ENCODE assay signal across 8 cellular contexts in genomic region chr1:155322571-155322952, GRCh38.
DNase-seq lines count a peak whose midpoint lies in the region; ATAC-seq, FAIRE-seq and TF ChIP-seq lines count a peak whose summit lies in the region.

No MANE protein-coding gene starts in this region.

- no peak overlapping the region for H3K27ac Mint-ChIP-seq in stimulated activated naive CD8-positive, alpha-beta T cell treated with anti-CD3 and anti-CD28 coated beads, Interleukin-15, amount 100 ng/mL, for 72 hours

- H3K4me3 ChIP-seq in KMS-11 (IDR thresholded peaks at IDR 0.05; ENCODE audit: insufficient read depth, low read depth, low read length): peak overlapping the region; percentile 16
- H3K4me3 ChIP-seq in astrocyte of the spinal cord (ENCODE audit: low read depth, low read length): peak overlapping the region; percentile 76

- no peak overlapping the region for H3K27ac ChIP-seq in KMS-11

- peak overlapping the region; percentile 85 for H3K4me2 ChIP-seq in KMS-11

- no peaks in the 10 kb centered on the region for H3K27me3 Mint-ChIP-seq in stimulated activated naive CD8-positive, alpha-beta T cell treated with anti-CD3 and anti-CD28 coated beads, Interleukin-15, amount 100 ng/mL, for 72 hours

- no peaks in the 10 kb centered on the region for H3K9me3 Mint-ChIP-seq in stimulated activated naive CD8-positive, alpha-beta T cell treated with anti-CD3 and anti-CD28 coated beads, Interleukin-15, amount 100 ng/mL, for 72 hours

- in situ Hi-C loops in astrocyte of the spinal cord (cut with HindIII; ENCODE audit: low sequenced_read_pairs): no loop called here

- peaks cover 63% of the 10 kb centered on the region for H3K4me1 Mint-ChIP-seq in stimulated activated naive CD8-positive, alpha-beta T cell treated with anti-CD3 and anti-CD28 coated beads, Interleukin-15, amount 100 ng/mL, for 72 hours

- no peaks in the 10 kb centered on the region for H3K36me3 ChIP-seq in KMS-11 (ENCODE audit: insufficient read depth)

- peak; percentile 54 for DNase-seq in D721Med (ENCODE audit: insufficient read length, low spot score)
- peak; percentile 29 for DNase-seq in astrocyte of the spinal cord (ENCODE audit: low read depth, low spot score)
- DNase-seq in kidney glomerular epithelial cell (lab: John Stamatoyannopoulos, UW): peak; percentile 15
- peak in 1 of 2 donors; percentile 42 for DNase-seq in stimulated activated naive CD8-positive, alpha-beta T cell treated with anti-CD3 and anti-CD28 coated beads, Interleukin-15, amount 100 ng/mL, for 72 hours
- DNase-seq in activated effector memory CD4-positive, alpha-beta T cell treated with Interleukin-2 at 50 U/mL for 16 hours: no peak

- H2AFZ ChIP-seq in KMS-11 (ENCODE audit: low read depth): no peak overlapping the region

- peaks cover 20% of the 10 kb centered on the region for H3K4me1 ChIP-seq in KMS-11 (ENCODE audit: low read depth, poor library complexity, severe bottlenecking)

- H4K20me1 ChIP-seq in KMS-11 (ENCODE audit: insufficient read depth): no peaks in the 10 kb centered on the region

- H3K27me3 ChIP-seq in KMS-11 (ENCODE audit: insufficient read depth, low read depth): no peaks in the 10 kb centered on the region

- TF ChIP-seq CTCF in D721Med (IDR thresholded peaks at IDR 0.05; ENCODE audit: insufficient read depth, missing control alignments) (no peak), KMS-11 (conservative IDR thresholded peaks at IDR 0.05; ENCODE audit: low read depth, low read length) (no peak), astrocyte of the spinal cord (IDR thresholded peaks at IDR 0.05; ENCODE audit: low read depth, low read length) (no peak)

- H3K4me3 Mint-ChIP-seq in stimulated activated naive CD8-positive, alpha-beta T cell treated with anti-CD3 and anti-CD28 coated beads, Interleukin-15, amount 100 ng/mL, for 72 hours: peak overlapping the region; percentile 73 to 90

- ATAC-seq in stimulated activated naive CD8-positive, alpha-beta T cell treated with anti-CD3 and anti-CD28 coated beads, Interleukin-15, amount 100 ng/mL, for 72 hours: no peak
- ATAC-seq in HG02852 (IDR thresholded peaks at IDR 0.05; ENCODE audit: unreplicated experiment) (no peak), HG03196 (IDR thresholded peaks at IDR 0.05; ENCODE audit: unreplicated experiment) (no peak)

- H3K79me2 ChIP-seq in KMS-11 (ENCODE audit: insufficient read depth, low read depth): no peaks in the 10 kb centered on the region

- no peak overlapping the region for H3K9ac ChIP-seq in KMS-11

- no peak for FAIRE-seq in D721Med (lab: Jason Lieb, UNC)
